1 cellular context compared by ENCODE assay signal in the genomic region with DNA sequence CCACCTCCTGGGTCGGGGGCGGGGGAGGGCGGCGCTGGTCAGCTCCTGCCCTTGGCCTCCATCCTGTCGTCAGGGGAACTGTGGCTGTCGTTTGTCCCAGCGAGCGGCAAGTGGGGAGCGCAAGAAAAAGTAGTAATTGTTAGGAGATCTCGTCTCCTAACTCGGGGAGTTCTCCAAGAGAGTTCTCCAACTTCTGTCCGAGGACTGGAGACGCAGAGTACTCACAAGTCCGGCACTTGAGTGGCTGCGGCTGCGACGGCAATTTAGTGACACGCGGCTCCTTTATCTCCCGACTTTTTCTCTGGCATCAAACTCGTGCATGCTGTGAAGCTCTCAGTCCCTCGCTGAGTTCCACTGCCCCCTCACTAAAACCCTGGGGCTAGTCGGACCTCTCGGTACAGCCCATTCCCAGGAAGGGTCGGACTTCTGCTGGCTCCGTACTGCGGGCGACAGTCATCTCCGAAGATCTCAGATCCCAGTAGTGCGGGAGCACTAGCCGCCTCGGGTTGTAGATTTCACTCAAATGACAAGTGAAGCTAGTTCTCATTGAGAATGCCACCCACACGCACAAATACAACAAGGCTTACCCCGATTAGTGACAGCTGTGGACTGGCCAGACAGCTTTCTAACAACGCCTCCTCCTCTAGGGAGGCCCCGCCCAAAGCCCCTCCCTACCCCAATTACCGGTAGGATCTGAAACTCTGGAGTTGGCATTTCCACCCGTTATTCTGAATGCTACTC.
TF ChIP-seq lines count a peak whose summit lies in the region.

A gene (minus strand): TSS at position 611 of the 741 bp plus-strand sequence. CDS start 743 bp downstream, outside the sequence.

TF ChIP-seq in K562, 482 proteins besides CTCF, POLR2A, EP300 and RAD21 (continued from another document):
- TF ChIP-seq, protein P1, sequence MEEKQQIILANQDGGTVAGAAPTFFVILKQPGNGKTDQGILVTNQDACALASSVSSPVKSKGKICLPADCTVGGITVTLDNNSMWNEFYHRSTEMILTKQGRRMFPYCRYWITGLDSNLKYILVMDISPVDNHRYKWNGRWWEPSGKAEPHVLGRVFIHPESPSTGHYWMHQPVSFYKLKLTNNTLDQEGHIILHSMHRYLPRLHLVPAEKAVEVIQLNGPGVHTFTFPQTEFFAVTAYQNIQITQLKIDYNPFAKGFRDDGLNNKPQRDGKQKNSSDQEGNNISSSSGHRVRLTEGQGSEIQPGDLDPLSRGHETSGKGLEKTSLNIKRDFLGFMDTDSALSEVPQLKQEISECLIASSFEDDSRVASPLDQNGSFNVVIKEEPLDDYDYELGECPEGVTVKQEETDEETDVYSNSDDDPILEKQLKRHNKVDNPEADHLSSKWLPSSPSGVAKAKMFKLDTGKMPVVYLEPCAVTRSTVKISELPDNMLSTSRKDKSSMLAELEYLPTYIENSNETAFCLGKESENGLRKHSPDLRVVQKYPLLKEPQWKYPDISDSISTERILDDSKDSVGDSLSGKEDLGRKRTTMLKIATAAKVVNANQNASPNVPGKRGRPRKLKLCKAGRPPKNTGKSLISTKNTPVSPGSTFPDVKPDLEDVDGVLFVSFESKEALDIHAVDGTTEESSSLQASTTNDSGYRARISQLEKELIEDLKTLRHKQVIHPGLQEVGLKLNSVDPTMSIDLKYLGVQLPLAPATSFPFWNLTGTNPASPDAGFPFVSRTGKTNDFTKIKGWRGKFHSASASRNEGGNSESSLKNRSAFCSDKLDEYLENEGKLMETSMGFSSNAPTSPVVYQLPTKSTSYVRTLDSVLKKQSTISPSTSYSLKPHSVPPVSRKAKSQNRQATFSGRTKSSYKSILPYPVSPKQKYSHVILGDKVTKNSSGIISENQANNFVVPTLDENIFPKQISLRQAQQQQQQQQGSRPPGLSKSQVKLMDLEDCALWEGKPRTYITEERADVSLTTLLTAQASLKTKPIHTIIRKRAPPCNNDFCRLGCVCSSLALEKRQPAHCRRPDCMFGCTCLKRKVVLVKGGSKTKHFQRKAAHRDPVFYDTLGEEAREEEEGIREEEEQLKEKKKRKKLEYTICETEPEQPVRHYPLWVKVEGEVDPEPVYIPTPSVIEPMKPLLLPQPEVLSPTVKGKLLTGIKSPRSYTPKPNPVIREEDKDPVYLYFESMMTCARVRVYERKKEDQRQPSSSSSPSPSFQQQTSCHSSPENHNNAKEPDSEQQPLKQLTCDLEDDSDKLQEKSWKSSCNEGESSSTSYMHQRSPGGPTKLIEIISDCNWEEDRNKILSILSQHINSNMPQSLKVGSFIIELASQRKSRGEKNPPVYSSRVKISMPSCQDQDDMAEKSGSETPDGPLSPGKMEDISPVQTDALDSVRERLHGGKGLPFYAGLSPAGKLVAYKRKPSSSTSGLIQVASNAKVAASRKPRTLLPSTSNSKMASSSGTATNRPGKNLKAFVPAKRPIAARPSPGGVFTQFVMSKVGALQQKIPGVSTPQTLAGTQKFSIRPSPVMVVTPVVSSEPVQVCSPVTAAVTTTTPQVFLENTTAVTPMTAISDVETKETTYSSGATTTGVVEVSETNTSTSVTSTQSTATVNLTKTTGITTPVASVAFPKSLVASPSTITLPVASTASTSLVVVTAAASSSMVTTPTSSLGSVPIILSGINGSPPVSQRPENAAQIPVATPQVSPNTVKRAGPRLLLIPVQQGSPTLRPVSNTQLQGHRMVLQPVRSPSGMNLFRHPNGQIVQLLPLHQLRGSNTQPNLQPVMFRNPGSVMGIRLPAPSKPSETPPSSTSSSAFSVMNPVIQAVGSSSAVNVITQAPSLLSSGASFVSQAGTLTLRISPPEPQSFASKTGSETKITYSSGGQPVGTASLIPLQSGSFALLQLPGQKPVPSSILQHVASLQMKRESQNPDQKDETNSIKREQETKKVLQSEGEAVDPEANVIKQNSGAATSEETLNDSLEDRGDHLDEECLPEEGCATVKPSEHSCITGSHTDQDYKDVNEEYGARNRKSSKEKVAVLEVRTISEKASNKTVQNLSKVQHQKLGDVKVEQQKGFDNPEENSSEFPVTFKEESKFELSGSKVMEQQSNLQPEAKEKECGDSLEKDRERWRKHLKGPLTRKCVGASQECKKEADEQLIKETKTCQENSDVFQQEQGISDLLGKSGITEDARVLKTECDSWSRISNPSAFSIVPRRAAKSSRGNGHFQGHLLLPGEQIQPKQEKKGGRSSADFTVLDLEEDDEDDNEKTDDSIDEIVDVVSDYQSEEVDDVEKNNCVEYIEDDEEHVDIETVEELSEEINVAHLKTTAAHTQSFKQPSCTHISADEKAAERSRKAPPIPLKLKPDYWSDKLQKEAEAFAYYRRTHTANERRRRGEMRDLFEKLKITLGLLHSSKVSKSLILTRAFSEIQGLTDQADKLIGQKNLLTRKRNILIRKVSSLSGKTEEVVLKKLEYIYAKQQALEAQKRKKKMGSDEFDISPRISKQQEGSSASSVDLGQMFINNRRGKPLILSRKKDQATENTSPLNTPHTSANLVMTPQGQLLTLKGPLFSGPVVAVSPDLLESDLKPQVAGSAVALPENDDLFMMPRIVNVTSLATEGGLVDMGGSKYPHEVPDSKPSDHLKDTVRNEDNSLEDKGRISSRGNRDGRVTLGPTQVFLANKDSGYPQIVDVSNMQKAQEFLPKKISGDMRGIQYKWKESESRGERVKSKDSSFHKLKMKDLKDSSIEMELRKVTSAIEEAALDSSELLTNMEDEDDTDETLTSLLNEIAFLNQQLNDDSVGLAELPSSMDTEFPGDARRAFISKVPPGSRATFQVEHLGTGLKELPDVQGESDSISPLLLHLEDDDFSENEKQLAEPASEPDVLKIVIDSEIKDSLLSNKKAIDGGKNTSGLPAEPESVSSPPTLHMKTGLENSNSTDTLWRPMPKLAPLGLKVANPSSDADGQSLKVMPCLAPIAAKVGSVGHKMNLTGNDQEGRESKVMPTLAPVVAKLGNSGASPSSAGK (IDR thresholded peaks at IDR 0.05): peak; percentile 32; the same call in 1 of the 2 replicates
- TF ChIP-seq BDP1 (IDR thresholded peaks at IDR 0.05; ENCODE audit: insufficient read depth, insufficient read length) (no peak), EGR1 (conservative IDR thresholded peaks at IDR 0.05) (0 out of 2 replicates have a peak, but pooled peaks have one; percentile 31), CBX3 (IDR thresholded peaks at IDR 0.05; ENCODE audit: borderline replicate concordance in 1 of 2, low read length in 2 of 2) (0 out of 3 replicates have a peak, but pooled peaks of 1 of the 2 experiments have one; percentile 15), ZNF668 (CRISPR knock-in tag; IDR thresholded peaks at IDR 0.05) (no peak), TBP (optimal IDR thresholded peaks at IDR 0.05; ENCODE audit: low read depth, low read length) (peak; percentile 54)
- TF ChIP-seq, protein P2, sequence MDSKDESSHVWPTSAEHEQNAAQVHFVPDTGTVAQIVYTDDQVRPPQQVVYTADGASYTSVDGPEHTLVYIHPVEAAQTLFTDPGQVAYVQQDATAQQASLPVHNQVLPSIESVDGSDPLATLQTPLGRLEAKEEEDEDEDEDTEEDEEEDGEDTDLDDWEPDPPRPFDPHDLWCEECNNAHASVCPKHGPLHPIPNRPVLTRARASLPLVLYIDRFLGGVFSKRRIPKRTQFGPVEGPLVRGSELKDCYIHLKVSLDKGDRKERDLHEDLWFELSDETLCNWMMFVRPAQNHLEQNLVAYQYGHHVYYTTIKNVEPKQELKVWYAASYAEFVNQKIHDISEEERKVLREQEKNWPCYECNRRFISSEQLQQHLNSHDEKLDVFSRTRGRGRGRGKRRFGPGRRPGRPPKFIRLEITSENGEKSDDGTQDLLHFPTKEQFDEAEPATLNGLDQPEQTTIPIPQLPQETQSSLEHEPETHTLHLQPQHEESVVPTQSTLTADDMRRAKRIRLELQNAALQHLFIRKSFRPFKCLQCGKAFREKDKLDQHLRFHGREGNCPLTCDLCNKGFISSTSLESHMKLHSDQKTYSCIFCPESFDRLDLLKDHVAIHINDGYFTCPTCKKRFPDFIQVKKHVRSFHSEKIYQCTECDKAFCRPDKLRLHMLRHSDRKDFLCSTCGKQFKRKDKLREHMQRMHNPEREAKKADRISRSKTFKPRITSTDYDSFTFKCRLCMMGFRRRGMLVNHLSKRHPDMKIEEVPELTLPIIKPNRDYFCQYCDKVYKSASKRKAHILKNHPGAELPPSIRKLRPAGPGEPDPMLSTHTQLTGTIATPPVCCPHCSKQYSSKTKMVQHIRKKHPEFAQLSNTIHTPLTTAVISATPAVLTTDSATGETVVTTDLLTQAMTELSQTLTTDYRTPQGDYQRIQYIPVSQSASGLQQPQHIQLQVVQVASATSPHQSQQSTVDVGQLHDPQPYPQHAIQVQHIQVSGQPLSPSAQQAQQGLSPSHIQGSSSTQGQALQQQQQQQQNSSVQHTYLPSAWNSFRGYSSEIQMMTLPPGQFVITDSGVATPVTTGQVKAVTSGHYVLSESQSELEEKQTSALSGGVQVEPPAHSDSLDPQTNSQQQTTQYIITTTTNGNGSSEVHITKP (IDR thresholded peaks at IDR 0.05; ENCODE audit: partially characterized antibody): peak; percentile 87
- TF ChIP-seq, protein P3, sequence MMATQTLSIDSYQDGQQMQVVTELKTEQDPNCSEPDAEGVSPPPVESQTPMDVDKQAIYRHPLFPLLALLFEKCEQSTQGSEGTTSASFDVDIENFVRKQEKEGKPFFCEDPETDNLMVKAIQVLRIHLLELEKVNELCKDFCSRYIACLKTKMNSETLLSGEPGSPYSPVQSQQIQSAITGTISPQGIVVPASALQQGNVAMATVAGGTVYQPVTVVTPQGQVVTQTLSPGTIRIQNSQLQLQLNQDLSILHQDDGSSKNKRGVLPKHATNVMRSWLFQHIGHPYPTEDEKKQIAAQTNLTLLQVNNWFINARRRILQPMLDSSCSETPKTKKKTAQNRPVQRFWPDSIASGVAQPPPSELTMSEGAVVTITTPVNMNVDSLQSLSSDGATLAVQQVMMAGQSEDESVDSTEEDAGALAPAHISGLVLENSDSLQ (IDR thresholded peaks at IDR 0.05): peak; percentile 26
- TF ChIP-seq, protein P4, sequence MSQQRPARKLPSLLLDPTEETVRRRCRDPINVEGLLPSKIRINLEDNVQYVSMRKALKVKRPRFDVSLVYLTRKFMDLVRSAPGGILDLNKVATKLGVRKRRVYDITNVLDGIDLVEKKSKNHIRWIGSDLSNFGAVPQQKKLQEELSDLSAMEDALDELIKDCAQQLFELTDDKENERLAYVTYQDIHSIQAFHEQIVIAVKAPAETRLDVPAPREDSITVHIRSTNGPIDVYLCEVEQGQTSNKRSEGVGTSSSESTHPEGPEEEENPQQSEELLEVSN (IDR thresholded peaks at IDR 0.05; ENCODE audit: borderline replicate concordance in 1 of 2, extremely low read depth in 1 of 2, insufficient read depth in 1 of 2, insufficient read length in 1 of 2, low read depth in 1 of 2, low read length in 1 of 2, poor library complexity in 1 of 2, severe bottlenecking in 1 of 2): peak in 1 of 2 experiments; percentile 13
- TF ChIP-seq, protein P5, sequence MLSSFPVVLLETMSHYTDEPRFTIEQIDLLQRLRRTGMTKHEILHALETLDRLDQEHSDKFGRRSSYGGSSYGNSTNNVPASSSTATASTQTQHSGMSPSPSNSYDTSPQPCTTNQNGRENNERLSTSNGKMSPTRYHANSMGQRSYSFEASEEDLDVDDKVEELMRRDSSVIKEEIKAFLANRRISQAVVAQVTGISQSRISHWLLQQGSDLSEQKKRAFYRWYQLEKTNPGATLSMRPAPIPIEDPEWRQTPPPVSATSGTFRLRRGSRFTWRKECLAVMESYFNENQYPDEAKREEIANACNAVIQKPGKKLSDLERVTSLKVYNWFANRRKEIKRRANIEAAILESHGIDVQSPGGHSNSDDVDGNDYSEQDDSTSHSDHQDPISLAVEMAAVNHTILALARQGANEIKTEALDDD (IDR thresholded peaks at IDR 0.05): 0 out of 2 replicates have a peak, but pooled peaks have one; percentile 33
